ENCODE assay signal across 9 cellular contexts in genomic region chr20:5844063-5844681, GRCh38.
A peak's percentile ranks its signal among the peaks of the same experiment; 100 is the strongest.
DNase-seq lines count a peak whose midpoint lies in the region; ATAC-seq and FAIRE-seq lines count a peak whose summit lies in the region.
"Had no signal": no experiment of that assay in that cellular context is flagged by ENCODE, and none has a peak within 500 bp of the region (broad histone marks: within the 10 kb centered on the region; RNA-seq: fewer than 3 reads in every experiment).

No MANE protein-coding gene starts in this region.

- H3K27me3 Mint-ChIP-seq in natural killer cell treated with Interleukin-12 subunit alpha and Interleukin-12 subunit beta and Interleukin-15 and Interleukin-18, amount 100 ng/mL, for 72 hours, result no peaks in the 10 kb centered on the region
- H3K27me3 Mint-ChIP-seq: B cell had no signal

- H3K4me1 Mint-ChIP-seq in natural killer cell treated with Interleukin-12 subunit alpha and Interleukin-12 subunit beta and Interleukin-15 and Interleukin-18, amount 100 ng/mL, for 72 hours (ENCODE audit: low read depth in 2 of 2), result peaks cover 16 to 37% of the 10 kb centered on the region in 2 donors

- DNase-seq in NK-92 treated with Interleukin-12 subunit alpha and Interleukin-12 subunit beta, amount 100 ng/mL, for 24 hours (lab: John Stamatoyannopoulos, UW), result peak; percentile 64
- DNase-seq in NK-92 (lab: John Stamatoyannopoulos, UW; ENCODE audit: unreplicated experiment) (no peak), NCI-H345 treated with DMSO at 0.1 percent for 48 hours (lab: John Stamatoyannopoulos, UW; ENCODE audit: unreplicated experiment) (peak; percentile 95), activated T-cell treated with anti-CD3 and anti-CD28 coated beads for 24 hours (ENCODE audit: low read depth) (peak; percentile 62), frontal cortex (ENCODE audit: low spot score in 2 of 2) (no peak), pons (ENCODE audit: low spot score) (no peak)
- DNase-seq in natural killer cell treated with Interleukin-12 subunit alpha and Interleukin-12 subunit beta and Interleukin-15 and Interleukin-18, amount 100 ng/mL, for 72 hours (ENCODE audit: low spot score), result no peak

- no peak for FAIRE-seq in frontal cortex (lab: Jason Lieb, UNC)

- no peaks in the 10 kb centered on the region for H3K9me3 Mint-ChIP-seq in natural killer cell treated with Interleukin-12 subunit alpha and Interleukin-12 subunit beta and Interleukin-15 and Interleukin-18, amount 100 ng/mL, for 72 hours

- H3K27ac Mint-ChIP-seq in natural killer cell treated with Interleukin-12 subunit alpha and Interleukin-12 subunit beta and Interleukin-15 and Interleukin-18, amount 100 ng/mL, for 72 hours, result peak overlapping the region; percentile 30 to 42
- H3K27ac Mint-ChIP-seq: B cell had no signal

- peak; percentile 72 for ATAC-seq in HG02943 (IDR thresholded peaks at IDR 0.05; ENCODE audit: low read depth, unreplicated experiment)
- peak; percentile 93 to 98 for ATAC-seq in natural killer cell treated with Interleukin-12 subunit alpha and Interleukin-12 subunit beta and Interleukin-15 and Interleukin-18, amount 100 ng/mL, for 72 hours

- no peaks in the 10 kb centered on the region for H3K36me3 Mint-ChIP-seq in natural killer cell treated with Interleukin-12 subunit alpha and Interleukin-12 subunit beta and Interleukin-15 and Interleukin-18, amount 100 ng/mL, for 72 hours

- peak overlapping the region; percentile 73 for H3K4me3 Mint-ChIP-seq in natural killer cell treated with Interleukin-12 subunit alpha and Interleukin-12 subunit beta and Interleukin-15 and Interleukin-18, amount 100 ng/mL, for 72 hours
- H3K4me3 Mint-ChIP-seq: B cell had no signal

Comparison
In these comparisons a context has a peak if more than half of its experiments do, and no peak if none do; other contexts are left out.
1. DNase-seq: peak in NK-92 treated with Interleukin-12 subunit alpha and Interleukin-12 subunit beta, amount 100 ng/mL, for 24 hours (single experiment), NCI-H345 treated with DMSO at 0.1 percent for 48 hours (single experiment) and activated T-cell treated with anti-CD3 and anti-CD28 coated beads for 24 hours (single experiment); none in NK-92 (single experiment), natural killer cell treated with Interleukin-12 subunit alpha and Interleukin-12 subunit beta and Interleukin-15 and Interleukin-18, amount 100 ng/mL, for 72 hours (single experiment), frontal cortex (0 of 2) and pons (single experiment).